Comparison of ENCODE assay signal across 9 cellular contexts in the genomic region with DNA sequence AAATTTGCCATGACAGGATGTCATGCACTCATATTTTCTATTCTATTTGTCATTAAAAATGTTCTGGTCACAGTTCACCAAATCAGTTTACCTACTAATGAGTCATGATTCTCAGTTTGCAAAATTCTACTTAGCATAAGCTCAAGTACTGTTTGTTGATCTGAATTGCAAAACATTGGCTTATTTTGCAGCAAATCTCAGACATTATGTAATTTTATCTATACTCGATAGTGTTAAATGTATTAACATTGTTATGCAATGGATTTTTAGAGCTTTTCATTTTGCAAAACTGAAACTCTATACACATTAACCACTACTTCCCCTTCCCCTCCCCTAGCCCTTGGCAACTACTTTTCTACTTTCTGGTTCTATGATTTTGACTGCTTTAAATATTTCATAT.
DNase-seq lines count a peak whose midpoint lies in the region; ATAC-seq and TF ChIP-seq lines count a peak whose summit lies in the region.
"Had no signal": no experiment of that assay in that cellular context is flagged by ENCODE, and none has a peak within 500 bp of the region (broad histone marks: within the 10 kb centered on the region; RNA-seq: fewer than 3 reads in every experiment).

No MANE protein-coding gene starts in this region.

- H4K8ac ChIP-seq in H9 (replicated peaks; ENCODE audit: insufficient read length, low read depth, low read length) = no peak overlapping the region

- no peak overlapping the region for H2AFZ ChIP-seq in H9 (ENCODE audit: low read length)

- no CpG with 5 or more reads among the region's 1 CpG for WGBS in H9 (ENCODE audit: extremely low coverage, insufficient read length, low lambda C conversion rate)

- H2BK12ac ChIP-seq in H9 (ENCODE audit: insufficient read length, low read depth, low read length) = no peak overlapping the region

- no peak for TF ChIP-seq CTCF in H9 (conservative IDR thresholded peaks at IDR 0.05)

- H3K9me3 Mint-ChIP-seq in activated T-cell treated with anti-CD3 and anti-CD28 coated beads, Interleukin-2, amount 50 U/mL, for 4 hours = peaks cover 15% of the 10 kb centered on the region
- H3K9me3 Mint-ChIP-seq in T-helper 2 cell treated with Interferon-gamma antibody and Interleukin-4, amounts not matched to agents 5 μg/mL and 100 μg/mL, for 36 hours = peaks cover 8% of the 10 kb centered on the region
- no peaks in the 10 kb centered on the region for H3K9me3 Mint-ChIP-seq in H9

- H3T11ph ChIP-seq in H9 (ENCODE audit: low read length) = no peak overlapping the region

- peak overlapping the region; percentile 64 for H3K27ac Mint-ChIP-seq in T-helper 2 cell treated with Interferon-gamma antibody and Interleukin-4, amounts not matched to agents 5 μg/mL and 100 μg/mL, for 36 hours
- H3K27ac Mint-ChIP-seq in H9 = no peak overlapping the region

- no peaks in the 10 kb centered on the region for H3K79me2 ChIP-seq in H9 (ENCODE audit: insufficient read depth, low read length)

- no peaks in the 10 kb centered on the region for H3K9me3 ChIP-seq in H9 (ENCODE audit: control insufficient read depth, low read depth, low read length)
- H3K9me3 ChIP-seq: upper lobe of left lung had no signal

- peak overlapping the region; percentile 25 for H3K4me3 Mint-ChIP-seq in activated T-cell treated with anti-CD3 and anti-CD28 coated beads, Interleukin-2, amount 50 U/mL, for 4 hours
- H3K4me3 Mint-ChIP-seq in T-helper 2 cell treated with Interferon-gamma antibody and Interleukin-4, amounts not matched to agents 5 μg/mL and 100 μg/mL, for 36 hours = peak overlapping the region; percentile 27
- H3K4me3 Mint-ChIP-seq in H9 = no peak overlapping the region

- no peaks in the 10 kb centered on the region for H4K20me1 ChIP-seq in H9 (ENCODE audit: control insufficient read depth, insufficient read depth, insufficient read length)

- no peaks in the 10 kb centered on the region for H3K79me1 ChIP-seq in H9 (ENCODE audit: insufficient read depth, low read depth, low read length, poor library complexity, severe bottlenecking)

- no peak overlapping the region for H4K5ac ChIP-seq in H9 (ENCODE audit: insufficient read length, low read depth, low read length)

- H2BK15ac ChIP-seq in H9 (ENCODE audit: low read depth, low read length) = no peak overlapping the region

- H3K4me1 Mint-ChIP-seq in activated T-cell treated with anti-CD3 and anti-CD28 coated beads, Interleukin-2, amount 50 U/mL, for 4 hours (ENCODE audit: low read depth) = peaks cover 79% of the 10 kb centered on the region
- H3K4me1 Mint-ChIP-seq in T-helper 2 cell treated with Interferon-gamma antibody and Interleukin-4, amounts not matched to agents 5 μg/mL and 100 μg/mL, for 36 hours (ENCODE audit: low read depth) = peaks cover 48% of the 10 kb centered on the region
- no peaks in the 10 kb centered on the region for H3K4me1 Mint-ChIP-seq in H9

- no peak overlapping the region for H3K14ac ChIP-seq in H9 (ENCODE audit: insufficient read depth, low read length)

- H3K4me2 ChIP-seq in H9 (ENCODE audit: insufficient read depth, insufficient read length, low read length) = no peak overlapping the region

- no peak overlapping the region for H3K9ac ChIP-seq in H9 (ENCODE audit: extremely low read depth, insufficient read length, low read length)

- H3K23me2 ChIP-seq in H9 (ENCODE audit: insufficient read length, low read depth, low read length, poor library complexity, severe bottlenecking) = no peaks in the 10 kb centered on the region

- ATAC-seq in activated T-cell treated with anti-CD3 and anti-CD28 coated beads, Interleukin-2, amount 50 U/mL, for 4 hours = peak; percentile 41 to 61
- ATAC-seq in HG03103 (IDR thresholded peaks at IDR 0.05; ENCODE audit: low read depth, unreplicated experiment) = peak; percentile 66
- peak; percentile 50 for ATAC-seq in stimulated activated naive CD8-positive, alpha-beta T cell treated with anti-CD3 and anti-CD28 coated beads, Interleukin-15, Interleukin-2, amounts not matched to agents 100 U/mL and 50 U/mL, for 24 hours
- ATAC-seq in HG02798 (IDR thresholded peaks at IDR 0.05; ENCODE audit: poor library complexity, unreplicated experiment) = no peak

- H3K4ac ChIP-seq in H9 (ENCODE audit: low read depth, low read length) = no peak overlapping the region

- H3K18ac ChIP-seq in H9 (ENCODE audit: insufficient read length, low read depth, low read length) = no peak overlapping the region

- H3K27me3 ChIP-seq in H9 (ENCODE audit: insufficient read depth, low read length) = no peaks in the 10 kb centered on the region
- H3K27me3 ChIP-seq: upper lobe of left lung had no signal

- peaks cover 2% of the 10 kb centered on the region for H3K36me3 Mint-ChIP-seq in activated T-cell treated with anti-CD3 and anti-CD28 coated beads, Interleukin-2, amount 50 U/mL, for 4 hours (ENCODE audit: insufficient read depth)
- no peaks in the 10 kb centered on the region for H3K36me3 Mint-ChIP-seq in T-helper 2 cell treated with Interferon-gamma antibody and Interleukin-4, amounts not matched to agents 5 μg/mL and 100 μg/mL, for 36 hours (ENCODE audit: low read depth)
- H3K36me3 Mint-ChIP-seq in H9 (ENCODE audit: insufficient read depth in 1 of 3, low read depth in 3 of 3) = no peaks in the 10 kb centered on the region

- no peaks in the 10 kb centered on the region for H3K27me3 Mint-ChIP-seq in activated T-cell treated with anti-CD3 and anti-CD28 coated beads, Interleukin-2, amount 50 U/mL, for 4 hours (ENCODE audit: low read depth)
- H3K27me3 Mint-ChIP-seq in T-helper 2 cell treated with Interferon-gamma antibody and Interleukin-4, amounts not matched to agents 5 μg/mL and 100 μg/mL, for 36 hours (ENCODE audit: low read depth) = peaks cover 2% of the 10 kb centered on the region
- H3K27me3 Mint-ChIP-seq in H9 (ENCODE audit: low read depth) = no peaks in the 10 kb centered on the region

- H2BK20ac ChIP-seq in H9 (ENCODE audit: low read depth, low read length, poor library complexity, severe bottlenecking) = no peak overlapping the region

- no peak overlapping the region for H2BK120ac ChIP-seq in H9 (ENCODE audit: low read depth, low read length, poor library complexity, severe bottlenecking)

- no peak overlapping the region for H2AK5ac ChIP-seq in H9 (ENCODE audit: insufficient read length, low read length)

- no peak for DNase-seq in activated T-cell treated with anti-CD3 and anti-CD28 coated beads, Interleukin-2, amount 50 U/mL, for 4 hours
- DNase-seq in activated T-cell treated with anti-CD3 and anti-CD28 coated beads, Interleukin-2, amount 50 U/mL, for 1 hour = no peak
- DNase-seq in T-helper 2 cell treated with Interferon-gamma antibody and Interleukin-4, amounts not matched to agents 5 μg/mL and 100 μg/mL, for 36 hours (ENCODE audit: low spot score) = no peak
- no peak for DNase-seq in stimulated activated naive CD8-positive, alpha-beta T cell treated with anti-CD3 and anti-CD28 coated beads, Interleukin-15, Interleukin-2, amounts not matched to agents 100 U/mL and 50 U/mL, for 24 hours
- DNase-seq in H9 (no peak), COLO829 (ENCODE audit: low spot score) (no peak)
- DNase-seq: upper lobe of left lung had no signal

- H2BK5ac ChIP-seq in H9 (ENCODE audit: insufficient read length, low read length) = no peak overlapping the region

- H3K56ac ChIP-seq in H9 (ENCODE audit: insufficient read length, low read depth, low read length) = no peak overlapping the region

- H3K23ac ChIP-seq in H9 (ENCODE audit: insufficient read length, low read depth, low read length) = no peak overlapping the region

- H3K27ac ChIP-seq in H9 (ENCODE audit: insufficient read length, low read depth, low read length) = no peak overlapping the region

- H4K91ac ChIP-seq in H9 (ENCODE audit: insufficient read length, low read depth, low read length) = no peak overlapping the region

- no peaks in the 10 kb centered on the region for H3K4me1 ChIP-seq in H9 (ENCODE audit: insufficient read depth, low read length)

Comparison
In these comparisons a context has a peak if more than half of its experiments do, and no peak if none do; other contexts are left out.
1. H3K4me3 Mint-ChIP-seq: peak in activated T-cell treated with anti-CD3 and anti-CD28 coated beads, Interleukin-2, amount 50 U/mL, for 4 hours (single experiment) and T-helper 2 cell treated with Interferon-gamma antibody and Interleukin-4, amounts not matched to agents 5 μg/mL and 100 μg/mL, for 36 hours (single experiment); none in H9 (0 of 2).